In the genomic region with DNA sequence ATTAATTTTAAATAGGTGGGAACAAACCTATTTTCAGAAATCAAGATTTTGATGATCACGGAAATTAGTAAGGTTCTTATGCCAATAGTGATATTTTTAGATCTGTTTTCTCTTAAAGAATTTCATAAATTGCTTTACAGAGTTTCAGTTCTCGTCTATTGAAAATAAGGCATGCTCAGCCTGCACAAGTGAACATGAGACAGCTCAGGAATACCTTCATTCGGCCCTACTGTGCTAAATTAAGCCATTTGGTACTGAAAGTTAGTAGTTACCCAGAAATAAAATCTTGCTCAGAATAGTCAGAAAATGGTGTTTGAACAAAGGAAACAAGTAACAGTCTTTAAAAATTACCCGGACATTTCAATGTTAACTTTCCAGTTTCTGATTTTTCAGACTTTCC, we compare ENCODE assay signal across 15 cellular contexts.
DNase-seq lines count a peak whose midpoint lies in the region; ATAC-seq and TF ChIP-seq lines count a peak whose summit lies in the region.
"Had no signal": no experiment of that assay in that cellular context is flagged by ENCODE, and none has a peak within 500 bp of the region (broad histone marks: within the 10 kb centered on the region; RNA-seq: fewer than 3 reads in every experiment).

No MANE protein-coding gene starts in this region.

- H4K20me1 ChIP-seq in OCI-LY3 (ENCODE audit: insufficient read depth, low read length): no peaks in the 10 kb centered on the region
- no peaks in the 10 kb centered on the region for H4K20me1 ChIP-seq in neural progenitor cell (ENCODE audit: low read depth)
- H4K20me1 ChIP-seq: BLaER1 treated with 17β-estradiol and CSF1 and Interleukin-3, amounts not matched to agents 10 nM and 100 nM had no signal

- H3K4me2 ChIP-seq in OCI-LY3 (ENCODE audit: low read length): peak overlapping the region; percentile 27
- no peak overlapping the region for H3K4me2 ChIP-seq in neural progenitor cell

- in situ Hi-C loops in GM13976 (cut with MboI; ENCODE audit: low sequenced_read_pairs, unreplicated experiment): no loop called here

- no peak overlapping the region for H3K27ac Mint-ChIP-seq in neural progenitor cell
- H3K27ac Mint-ChIP-seq: B cell; CD8-positive, alpha-beta memory T cell had no signal

- H3K27me3 Mint-ChIP-seq in neural progenitor cell (ENCODE audit: insufficient read depth, low read depth): peaks cover 3% of the 10 kb centered on the region
- H3K27me3 Mint-ChIP-seq: B cell; CD8-positive, alpha-beta memory T cell had no signal

- peak; percentile 10 for DNase-seq in GM13976 (ENCODE audit: low spot score)
- no peak for DNase-seq in ecto neural progenitor cell (ENCODE audit: low spot score)
- DNase-seq in neural progenitor cell (ENCODE audit: low spot score): no peak
- DNase-seq in HT-29 (ENCODE audit: low spot score): no peak
- no peak for DNase-seq in GF-D8 (lab: John Stamatoyannopoulos, UW)
- DNase-seq: CD8-positive, alpha-beta memory T cell; COR-L47; GM23248; IMR-90 had no signal

- H3K9me3 Mint-ChIP-seq in neural progenitor cell: no peaks in the 10 kb centered on the region

- peak overlapping the region; percentile 8; the same call in 1 of the 2 replicates for H3K4me3 ChIP-seq in OCI-LY3 (ENCODE audit: low read length)
- no peak overlapping the region for H3K4me3 ChIP-seq in neural progenitor cell
- H3K4me3 ChIP-seq: BLaER1 treated with 17β-estradiol and CSF1 and Interleukin-3, amounts not matched to agents 10 nM and 100 nM; GM23248; HAP-1; K562 had no signal

- H3K9me3 ChIP-seq in OCI-LY3 (ENCODE audit: insufficient read depth, low read length) (peaks cover 4% of the 10 kb centered on the region; the same call in 1 of the 2 replicates), neural progenitor cell (ENCODE audit: low read depth) (no peaks in the 10 kb centered on the region)
- H3K9me3 ChIP-seq: HAP-1 had no signal

- H3K9ac ChIP-seq in OCI-LY3 (ENCODE audit: low read length) (no peak overlapping the region), neural progenitor cell (no peak overlapping the region)
- H3K9ac ChIP-seq: BLaER1 treated with 17β-estradiol and CSF1 and Interleukin-3, amounts not matched to agents 10 nM and 100 nM; GM23248 had no signal

- H3K27ac ChIP-seq in OCI-LY3 (ENCODE audit: low read length) (no peak overlapping the region), neural progenitor cell (no peak overlapping the region)
- H3K27ac ChIP-seq: BLaER1 treated with 17β-estradiol and CSF1 and Interleukin-3, amounts not matched to agents 10 nM and 100 nM; GM23248 had no signal

- no peaks in the 10 kb centered on the region for H3K4me1 Mint-ChIP-seq in neural progenitor cell
- H3K4me1 Mint-ChIP-seq: B cell; CD8-positive, alpha-beta memory T cell had no signal

- no peaks in the 10 kb centered on the region for H3K36me3 ChIP-seq in OCI-LY3 (replicated peaks; ENCODE audit: low read depth, low read length)
- H3K36me3 ChIP-seq in neural progenitor cell: no peaks in the 10 kb centered on the region
- H3K36me3 ChIP-seq: BLaER1 treated with 17β-estradiol and CSF1 and Interleukin-3, amounts not matched to agents 10 nM and 100 nM; HAP-1 had no signal

- H2AFZ ChIP-seq in OCI-LY3 (ENCODE audit: low read depth, low read length) (no peak overlapping the region), neural progenitor cell (replicated peaks) (no peak overlapping the region)
- H2AFZ ChIP-seq: GM23248 had no signal

- no peaks in the 10 kb centered on the region; the same call in 1 of the 2 replicates for H3K27me3 ChIP-seq in OCI-LY3 (ENCODE audit: low read depth, low read length)
- no peaks in the 10 kb centered on the region for H3K27me3 ChIP-seq in neural progenitor cell
- H3K27me3 ChIP-seq: BLaER1 treated with 17β-estradiol and CSF1 and Interleukin-3, amounts not matched to agents 10 nM and 100 nM had no signal

- TF ChIP-seq CTCF in GM13976 (IDR thresholded peaks at IDR 0.05; ENCODE audit: borderline replicate concordance, control extremely low read depth, extremely low read depth, insufficient read depth, missing control alignments) (no peak), OCI-LY3 (IDR thresholded peaks at IDR 0.05; ENCODE audit: low read depth, low read length) (no peak), neural progenitor cell (IDR thresholded peaks at IDR 0.05) (no peak)

- no peaks in the 10 kb centered on the region for H3K36me3 Mint-ChIP-seq in neural progenitor cell
- H3K36me3 Mint-ChIP-seq: CD8-positive, alpha-beta memory T cell had no signal

- H3K4me1 ChIP-seq in OCI-LY3 (ENCODE audit: low read length): peaks cover 26% of the 10 kb centered on the region
- no peaks in the 10 kb centered on the region for H3K4me1 ChIP-seq in neural progenitor cell
- H3K4me1 ChIP-seq: HAP-1 had no signal

- H3K79me2 ChIP-seq in OCI-LY3 (ENCODE audit: low read length): no peaks in the 10 kb centered on the region
- H3K79me2 ChIP-seq in neural progenitor cell (ENCODE audit: low read depth): peaks cover 68% of the 10 kb centered on the region

- no peaks in the 10 kb centered on the region for H3F3A ChIP-seq in neural progenitor cell (ENCODE audit: low read depth)

- peak; percentile 49 for ATAC-seq in HG02763 (IDR thresholded peaks at IDR 0.05; ENCODE audit: unreplicated experiment)
- ATAC-seq: K562 had no signal

- H3K4me3 Mint-ChIP-seq in neural progenitor cell: no peak overlapping the region
- H3K4me3 Mint-ChIP-seq: B cell; CD8-positive, alpha-beta memory T cell had no signal
